Comparison of ENCODE assay signal across 11 cellular contexts in genomic region chr2:196248467-196249104, GRCh38.
A peak's percentile ranks its signal among the peaks of the same experiment; 100 is the strongest.
DNase-seq lines count a peak whose midpoint lies in the region; ATAC-seq and TF ChIP-seq lines count a peak whose summit lies in the region.
"Had no signal": no experiment of that assay in that cellular context is flagged by ENCODE, and none has a peak within 500 bp of the region (broad histone marks: within the 10 kb centered on the region; RNA-seq: fewer than 3 reads in every experiment).

No MANE protein-coding gene starts in this region.

- H4K20me1 ChIP-seq in PC-9 (ENCODE audit: insufficient read depth), result no peaks in the 10 kb centered on the region

- no peak overlapping the region for H3K4ac ChIP-seq in neuronal stem cell (ENCODE audit: low read length)

- no peak for ATAC-seq in thoracic aorta (ENCODE audit: insufficient number of reproducible peaks, low FRiP score, low read depth)

- no peak overlapping the region for H3K4me3 Mint-ChIP-seq in activated T-cell treated with anti-CD3 and anti-CD28 coated beads, Interleukin-2, amount 50 U/mL, for 24 hours

- peaks cover 86% of the 10 kb centered on the region for H3K4me1 Mint-ChIP-seq in activated T-cell treated with anti-CD3 and anti-CD28 coated beads, Interleukin-2, amount 50 U/mL, for 24 hours (ENCODE audit: low read depth)

- no peaks in the 10 kb centered on the region for H3K79me1 ChIP-seq in neuronal stem cell (ENCODE audit: low read depth, low read length)

- TF ChIP-seq CTCF in right atrium auricular region (IDR thresholded peaks at IDR 0.05), result no peak
- no peak for TF ChIP-seq CTCF in thoracic aorta (IDR thresholded peaks at IDR 0.05)
- no peak for TF ChIP-seq CTCF in PC-9 (conservative IDR thresholded peaks at IDR 0.05)

- H3K9me3 ChIP-seq in SJSA1 (replicated peaks) (no peaks in the 10 kb centered on the region), right atrium auricular region (no peaks in the 10 kb centered on the region), thoracic aorta (no peaks in the 10 kb centered on the region), neuronal stem cell (replicated peaks in 1 of 2; ENCODE audit: control insufficient read depth in 2 of 2, insufficient read depth in 1 of 2, low read depth in 1 of 2, low read length in 2 of 2) (no peaks in the 10 kb centered on the region), PC-9 (ENCODE audit: insufficient read depth, low read depth) (no peaks in the 10 kb centered on the region)

- H3K36me3 Mint-ChIP-seq in activated T-cell treated with anti-CD3 and anti-CD28 coated beads, Interleukin-2, amount 50 U/mL, for 24 hours (ENCODE audit: low read depth), result peaks cover 4% of the 10 kb centered on the region

- no peak overlapping the region for H3K23ac ChIP-seq in neuronal stem cell (ENCODE audit: low read depth, low read length, poor library complexity)

- H3K14ac ChIP-seq in neuronal stem cell (ENCODE audit: low read length), result no peak overlapping the region

- H3F3A ChIP-seq in PC-9 (ENCODE audit: insufficient read depth, low read depth), result peaks cover 8% of the 10 kb centered on the region; the same call in 1 of the 2 replicates

- H4K8ac ChIP-seq in neuronal stem cell (ENCODE audit: low read depth, low read length), result no peak overlapping the region

- H3K4me3 ChIP-seq in SJSA1 (no peak overlapping the region), right atrium auricular region (no peak overlapping the region), thoracic aorta (no peak overlapping the region), neuronal stem cell (ENCODE audit: low read length in 2 of 2) (no peak overlapping the region), PC-9 (no peak overlapping the region)

- no peaks in the 10 kb centered on the region for H3K27me3 ChIP-seq in SJSA1 (replicated peaks)
- H3K27me3 ChIP-seq in right atrium auricular region, result no peaks in the 10 kb centered on the region
- H3K27me3 ChIP-seq in thoracic aorta (replicated peaks; ENCODE audit: insufficient read depth), result no peaks in the 10 kb centered on the region
- no peaks in the 10 kb centered on the region for H3K27me3 ChIP-seq in neuronal stem cell (ENCODE audit: control insufficient read depth in 3 of 3, insufficient read depth in 3 of 3, low read depth in 1 of 3, low read length in 3 of 3)
- H3K27me3 ChIP-seq in PC-9 (ENCODE audit: insufficient read depth, low read depth), result no peaks in the 10 kb centered on the region

- CTCF ChIA-PET in PC-9 (lab: Charles Lee), result no interaction called here

- H3K27ac ChIP-seq in SJSA1, result peak overlapping the region; percentile 66
- H3K27ac ChIP-seq in right atrium auricular region, result peak overlapping the region; percentile 24 to 26
- peak overlapping the region; percentile 79 for H3K27ac ChIP-seq in thoracic aorta
- H3K27ac ChIP-seq in neuronal stem cell (replicated peaks; ENCODE audit: low read length), result no peak overlapping the region
- no peak overlapping the region for H3K27ac ChIP-seq in PC-9

- no peak overlapping the region for H3K18ac ChIP-seq in neuronal stem cell (ENCODE audit: low read length)

- no peak overlapping the region for H3K9ac ChIP-seq in neuronal stem cell (ENCODE audit: low read depth, low read length, poor library complexity)

- no peak overlapping the region for H4K91ac ChIP-seq in neuronal stem cell (ENCODE audit: low read depth, low read length, poor library complexity)

- DNase-seq in activated T-cell treated with anti-CD3 and anti-CD28 coated beads, Interleukin-2, amount 50 U/mL, for 24 hours, result no peak
- no peak for DNase-seq in activated T-cell treated with anti-CD3 and anti-CD28 coated beads, Interleukin-2, amount 50 U/mL, for 1 hour
- DNase-seq in SJSA1 (ENCODE audit: low read depth in 1 of 2, low spot score in 2 of 2), result peak in 1 of 2 experiments; percentile 41
- no peak for DNase-seq in right atrium auricular region (ENCODE audit: low spot score)
- no peak for DNase-seq in thoracic aorta (ENCODE audit: low spot score)
- no peak for DNase-seq in neuronal stem cell (ENCODE audit: low spot score)
- no peak for DNase-seq in PC-9
- no peak for DNase-seq in LoVo (ENCODE audit: low spot score)
- DNase-seq: NCI-H1930; nucleus accumbens; stimulated activated CD4-positive, alpha-beta T cell treated with anti-CD3 and anti-CD28 coated beads, Interleukin-1b, Interleukin-23, amount 100 ng/mL, for 48 hours had no signal

- no peak overlapping the region for H2BK5ac ChIP-seq in neuronal stem cell (ENCODE audit: low read length)

- no peaks in the 10 kb centered on the region for H3K36me3 ChIP-seq in SJSA1
- no peaks in the 10 kb centered on the region for H3K36me3 ChIP-seq in right atrium auricular region
- H3K36me3 ChIP-seq in thoracic aorta, result no peaks in the 10 kb centered on the region
- H3K36me3 ChIP-seq in neuronal stem cell (replicated peaks in 1 of 2; ENCODE audit: control insufficient read depth in 2 of 2, insufficient read depth in 2 of 2, low read length in 2 of 2), result peaks cover 0 to 1% of the 10 kb centered on the region in 2 donors
- H3K36me3 ChIP-seq in PC-9 (ENCODE audit: low read depth), result no peaks in the 10 kb centered on the region

- H3K27ac Mint-ChIP-seq in activated T-cell treated with anti-CD3 and anti-CD28 coated beads, Interleukin-2, amount 50 U/mL, for 24 hours, result peak overlapping the region; percentile 60

- H3K4me1 ChIP-seq in SJSA1 (replicated peaks) (peaks cover 73% of the 10 kb centered on the region), right atrium auricular region (peaks cover 0 to 15% of the 10 kb centered on the region in 2 donors), thoracic aorta (ENCODE audit: control insufficient read depth in 1 of 2, low read depth in 2 of 2) (peaks cover 41 to 53% of the 10 kb centered on the region in 2 donors), neuronal stem cell (ENCODE audit: control insufficient read depth in 2 of 2, insufficient read depth in 1 of 2, low read depth in 1 of 2, low read length in 2 of 2) (no peaks in the 10 kb centered on the region), PC-9 (replicated peaks; ENCODE audit: insufficient read depth) (peaks cover 15% of the 10 kb centered on the region; the same call in 1 of the 2 replicates)

- H2AK5ac ChIP-seq in neuronal stem cell (ENCODE audit: low read depth, low read length), result no peak overlapping the region

- BruUV-seq in PC-9 (replicated peaks; lab: Mats Ljungman, UMichigan), result no TSS peak

- H3K79me2 ChIP-seq in PC-9 (ENCODE audit: low read depth), result no peaks in the 10 kb centered on the region

- H2AFZ ChIP-seq in neuronal stem cell (ENCODE audit: low read length) (no peak overlapping the region), PC-9 (no peak overlapping the region)

- no peaks in the 10 kb centered on the region for H3K9me2 ChIP-seq in PC-9 (ENCODE audit: insufficient read depth)

- H2BK120ac ChIP-seq in neuronal stem cell (ENCODE audit: low read depth, low read length), result no peak overlapping the region

- no peak overlapping the region for H2BK12ac ChIP-seq in neuronal stem cell (ENCODE audit: low read length)

- no CpG with 5 or more reads among the region's 1 CpG for WGBS in neuronal stem cell (ENCODE audit: extremely low coverage in 2 of 2, insufficient read length in 2 of 2, insufficient replicate concordance in 1 of 2), 2 donors

- intact Hi-C loops in PC-9 (cut with micrococcal nuclease; ENCODE audit: unreplicated experiment), result no loop called here

- no peak overlapping the region for H3K4me2 ChIP-seq in neuronal stem cell (ENCODE audit: insufficient read depth, low read length, poor library complexity, severe bottlenecking)
- H3K4me2 ChIP-seq in PC-9, result no peak overlapping the region

- POLR2A ChIA-PET in PC-9 (lab: Charles Lee; ENCODE audit: unreplicated experiment), result no interaction called here

- H2BK15ac ChIP-seq in neuronal stem cell (ENCODE audit: low read length), result no peak overlapping the region

- H3K27me3 Mint-ChIP-seq in activated T-cell treated with anti-CD3 and anti-CD28 coated beads, Interleukin-2, amount 50 U/mL, for 24 hours, result no peaks in the 10 kb centered on the region

- peaks cover 14% of the 10 kb centered on the region for H3K9me3 Mint-ChIP-seq in activated T-cell treated with anti-CD3 and anti-CD28 coated beads, Interleukin-2, amount 50 U/mL, for 24 hours

Comparison
In these comparisons a context has a peak if more than half of its experiments do, and no peak if none do; other contexts are left out.
1. H3K27ac ChIP-seq: peak in SJSA1 (single experiment), right atrium auricular region (2 of 2) and thoracic aorta (2 of 2); none in neuronal stem cell (single experiment) and PC-9 (single experiment).